ENCODE assay signal across 8 cellular contexts in genomic region chr3:50358355-50358926, GRCh38. TPM values are rescaled to one million over a fixed set of nuclear protein-coding genes. Genes with fewer than 3 reads are reported as not detected.
DNase-seq lines count a peak whose midpoint lies in the region; TF ChIP-seq lines count a peak whose summit lies in the region.

No MANE protein-coding gene starts in this region.

- H3K4me3 Mint-ChIP-seq in T-helper 1 cell treated with Interleukin-12 subunit alpha and Interleukin-12 subunit beta and Interleukin-4 antibody, amounts not matched to agents 30 μg/mL and 1 μg/mL, for 36 hours: peak overlapping the region; percentile 98
- H3K4me3 Mint-ChIP-seq in activated naive CD8-positive, alpha-beta T cell treated with anti-CD3 and anti-CD28 coated beads for 36 hours: peak overlapping the region; percentile 98

- H3K27me3 ChIP-seq in kidney epithelial cell (ENCODE audit: control insufficient read depth, insufficient read depth, low read length): no peaks in the 10 kb centered on the region

- H3K27ac ChIP-seq in temporal lobe (ENCODE audit: low read depth, low read length): peak overlapping the region; percentile 69

- no peak for DNase-seq in T-helper 1 cell
- DNase-seq in activated naive CD8-positive, alpha-beta T cell treated with anti-CD3 and anti-CD28 coated beads for 36 hours: no peak
- DNase-seq in kidney epithelial cell (ENCODE audit: low read depth): no peak
- no peak for DNase-seq in pons (ENCODE audit: low spot score)
- no peak for DNase-seq in NCI-H774 (lab: John Stamatoyannopoulos, UW)
- DNase-seq in GM13977 (ENCODE audit: low spot score): no peak

- no peaks in the 10 kb centered on the region for H3K9me3 Mint-ChIP-seq in T-helper 1 cell treated with Interleukin-12 subunit alpha and Interleukin-12 subunit beta and Interleukin-4 antibody, amounts not matched to agents 30 μg/mL and 1 μg/mL, for 36 hours
- H3K9me3 Mint-ChIP-seq in activated naive CD8-positive, alpha-beta T cell treated with anti-CD3 and anti-CD28 coated beads for 36 hours: no peaks in the 10 kb centered on the region

- H3K27ac Mint-ChIP-seq in T-helper 1 cell treated with Interleukin-12 subunit alpha and Interleukin-12 subunit beta and Interleukin-4 antibody, amounts not matched to agents 30 μg/mL and 1 μg/mL, for 36 hours: peak overlapping the region; percentile 69
- peak overlapping the region; percentile 91 for H3K27ac Mint-ChIP-seq in activated naive CD8-positive, alpha-beta T cell treated with anti-CD3 and anti-CD28 coated beads for 36 hours

- TF ChIP-seq CTCF in kidney epithelial cell (IDR thresholded peaks at IDR 0.05; ENCODE audit: insufficient read depth, low read length, poor library complexity, severe bottlenecking): no peak
- no peak for TF ChIP-seq CTCF in GM13977 (IDR thresholded peaks at IDR 0.05; ENCODE audit: extremely low read depth, insufficient read depth, missing control alignments)

- peaks cover 2% of the 10 kb centered on the region for H3K36me3 ChIP-seq in kidney epithelial cell (ENCODE audit: control insufficient read depth, insufficient read depth, low read length)

- H3K4me1 Mint-ChIP-seq in T-helper 1 cell treated with Interleukin-12 subunit alpha and Interleukin-12 subunit beta and Interleukin-4 antibody, amounts not matched to agents 30 μg/mL and 1 μg/mL, for 36 hours (ENCODE audit: low read depth): peaks cover 32% of the 10 kb centered on the region
- peaks cover 38% of the 10 kb centered on the region for H3K4me1 Mint-ChIP-seq in activated naive CD8-positive, alpha-beta T cell treated with anti-CD3 and anti-CD28 coated beads for 36 hours

- peaks cover 24% of the 10 kb centered on the region for H3K36me3 Mint-ChIP-seq in T-helper 1 cell treated with Interleukin-12 subunit alpha and Interleukin-12 subunit beta and Interleukin-4 antibody, amounts not matched to agents 30 μg/mL and 1 μg/mL, for 36 hours (ENCODE audit: low read depth)
- H3K36me3 Mint-ChIP-seq in activated naive CD8-positive, alpha-beta T cell treated with anti-CD3 and anti-CD28 coated beads for 36 hours: peaks cover 20% of the 10 kb centered on the region

- in situ Hi-C loops in GM13977 (cut with MboI; ENCODE audit: low pct_unique_long_range_greater_than_20kb, low sequenced_read_pairs, unreplicated experiment): no loop called here

- no peaks in the 10 kb centered on the region for H3K27me3 Mint-ChIP-seq in T-helper 1 cell treated with Interleukin-12 subunit alpha and Interleukin-12 subunit beta and Interleukin-4 antibody, amounts not matched to agents 30 μg/mL and 1 μg/mL, for 36 hours (ENCODE audit: low read depth)
- H3K27me3 Mint-ChIP-seq in activated naive CD8-positive, alpha-beta T cell treated with anti-CD3 and anti-CD28 coated beads for 36 hours: no peaks in the 10 kb centered on the region

- H3K4me3 ChIP-seq in kidney epithelial cell (ENCODE audit: low read depth, low read length): peak overlapping the region; percentile 83

RNA-seq across cellular contexts. Expression of gene TMEM115, which starts 0.9 kb away (rescaled TPM):
- 10 to 100 TPM; 19.0 to 20.2 TPM for total RNA-seq in activated naive CD8-positive, alpha-beta T cell treated with anti-CD3 and anti-CD28 coated beads for 36 hours
- total RNA-seq in kidney epithelial cell (82.5 and 90.0 TPM in 2 replicates), temporal lobe (11.6 TPM)

RNA-seq across cellular contexts. Expression of gene CYB561D2, which starts 7.8 kb away (rescaled TPM):
- total RNA-seq in activated naive CD8-positive, alpha-beta T cell treated with anti-CD3 and anti-CD28 coated beads for 36 hours: 10 to 100 TPM; 19.4 to 19.5 TPM
- total RNA-seq in kidney epithelial cell (22.3 and 24.0 TPM in 2 replicates), temporal lobe (8.1 TPM)

RNA-seq across cellular contexts. Expression of gene NPRL2, which starts 7.9 kb away (rescaled TPM):
- 10 to 100 TPM; 41.1 to 43.8 TPM for total RNA-seq in activated naive CD8-positive, alpha-beta T cell treated with anti-CD3 and anti-CD28 coated beads for 36 hours
- total RNA-seq in kidney epithelial cell (18.0 and 19.0 TPM in 2 replicates), temporal lobe (15.2 TPM)

RNA-seq across cellular contexts. Expression of gene ZMYND10, which starts 12.9 kb away (rescaled TPM):
- total RNA-seq in activated naive CD8-positive, alpha-beta T cell treated with anti-CD3 and anti-CD28 coated beads for 36 hours: under 1 TPM; 0.39 to 0.74 TPM
- 1.7 TPM in 1 of 2 replicates, not detected in the other for total RNA-seq in kidney epithelial cell
- 5.9 TPM for total RNA-seq in temporal lobe

RNA-seq across cellular contexts. Expression of gene RASSF1, which starts 17.8 kb away (rescaled TPM):
- 10 to 100 TPM; 51.7 to 53.7 TPM for total RNA-seq in activated naive CD8-positive, alpha-beta T cell treated with anti-CD3 and anti-CD28 coated beads for 36 hours
- 16.6 and 19.9 TPM in 2 replicates for total RNA-seq in kidney epithelial cell
- total RNA-seq in temporal lobe: 10.1 TPM
